ENCODE assay signal across 17 cellular contexts in the genomic region with DNA sequence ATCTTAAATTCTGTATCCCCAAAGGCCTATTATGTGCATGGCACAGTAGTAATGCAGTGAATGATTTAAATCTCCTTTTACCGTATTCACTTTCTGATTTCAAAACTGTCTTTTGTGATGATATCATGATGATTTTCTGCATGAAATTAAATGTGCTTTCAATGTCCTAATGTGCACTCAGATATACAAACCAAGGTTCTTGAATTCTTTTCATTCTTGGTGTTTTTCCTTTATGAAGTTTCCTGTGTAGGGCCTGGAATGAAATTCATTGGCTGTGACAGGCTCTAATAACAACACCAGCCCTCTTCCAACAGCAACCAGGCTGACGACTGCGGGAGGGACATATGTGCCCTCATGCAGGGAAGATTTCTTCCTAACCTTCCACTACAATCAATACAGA.
DNase-seq lines count a peak whose midpoint lies in the region; ATAC-seq and TF ChIP-seq lines count a peak whose summit lies in the region.
"Had no signal": no experiment of that assay in that cellular context is flagged by ENCODE, and none has a peak within 500 bp of the region (broad histone marks: within the 10 kb centered on the region; RNA-seq: fewer than 3 reads in every experiment).

No MANE protein-coding gene starts in this region.

- no peak for TF ChIP-seq CTCF in fibroblast of the aortic adventitia (IDR thresholded peaks at IDR 0.05; ENCODE audit: insufficient read depth, low read length)

- no peak overlapping the region for H4K12ac ChIP-seq in trophoblast cell (ENCODE audit: low read depth, low read length)

- H3K79me2 ChIP-seq in trophoblast cell (ENCODE audit: control insufficient read depth, insufficient read depth, low read length, poor library complexity) = no peaks in the 10 kb centered on the region

- H3K27ac ChIP-seq in SK-N-MC (peak overlapping the region; percentile 89), trophoblast cell (ENCODE audit: low read depth, low read length) (no peak overlapping the region)

- H3K4me1 ChIP-seq in trophoblast cell (ENCODE audit: control insufficient read depth in 1 of 2, insufficient read depth in 2 of 2, low read length in 2 of 2) = no peaks in the 10 kb centered on the region

- H3K14ac ChIP-seq in trophoblast cell (ENCODE audit: low read length) = no peak overlapping the region

- H3K4me3 ChIP-seq in SK-N-MC = peak overlapping the region; percentile 55
- no peak overlapping the region for H3K4me3 ChIP-seq in fibroblast of the aortic adventitia (ENCODE audit: low read depth, low read length)
- no peak overlapping the region for H3K4me3 ChIP-seq in trophoblast cell (ENCODE audit: low read depth, low read length)

- no peak overlapping the region for H2BK5ac ChIP-seq in trophoblast cell (ENCODE audit: low read depth, low read length, poor library complexity)

- H3K79me1 ChIP-seq in trophoblast cell (ENCODE audit: low read length) = no peaks in the 10 kb centered on the region

- H3K9me3 ChIP-seq in SK-N-MC (ENCODE audit: low read depth, low read length) (no peaks in the 10 kb centered on the region), trophoblast cell (ENCODE audit: insufficient read depth, low read depth, low read length) (no peaks in the 10 kb centered on the region)

- H3K18ac ChIP-seq in trophoblast cell (ENCODE audit: low read length) = no peak overlapping the region

- no peak overlapping the region for H3K23ac ChIP-seq in trophoblast cell (ENCODE audit: low read length)

- H4K8ac ChIP-seq in trophoblast cell (ENCODE audit: low read depth, low read length) = no peak overlapping the region

- no peak overlapping the region for H2BK120ac ChIP-seq in trophoblast cell (ENCODE audit: insufficient read depth, low read length, poor library complexity)

- no peak overlapping the region for H2BK12ac ChIP-seq in trophoblast cell (ENCODE audit: low read length)

- no CpG with 5 or more reads among the region's 3 CpGs for WGBS in trophoblast cell (ENCODE audit: extremely low coverage, insufficient coverage, insufficient read length)

- H3K4me2 ChIP-seq in trophoblast cell (ENCODE audit: low read length) = peak overlapping the region; percentile 26

- DNase-seq in Caki2 (ENCODE audit: low read depth) (peak; percentile 55), SK-N-MC (ENCODE audit: low read depth, low spot score) (no peak), fibroblast of the aortic adventitia (ENCODE audit: low read depth) (peak; percentile 74), trophoblast cell (no peak), NOMO-1 treated with dmso at 0.1 percent for 144 hours (lab: John Stamatoyannopoulos, UW; ENCODE audit: unreplicated experiment) (no peak)
- no peak for DNase-seq in activated naive CD4-positive, alpha-beta T cell treated with anti-CD3 and anti-CD28 coated beads, Interleukin-2, amount 50 U/mL, for 16 hours
- DNase-seq: activated CD4-positive, CD25-positive, alpha-beta regulatory T cell treated with anti-CD3 and anti-CD28 coated beads, Interleukin-2, amount 50 U/mL, for 72 hours; activated T-cell treated with anti-CD3 and anti-CD28 coated beads, Interleukin-2, amount 50 U/mL, for 72 hours; CD4-positive, CD25-positive, alpha-beta regulatory T cell; erythroblast; left colon; NCI-H1092; NCI-H526; stimulated activated CD4-positive, alpha-beta T cell treated with anti-CD3 and anti-CD28 coated beads, Interleukin-1b, Interleukin-23, amount 100 ng/mL, for 48 hours; stimulated activated naive B cell treated with anti-CD40 and anti-IgM and Interleukin-4, amounts not matched to agents 10 μg/mL and 1 μg/mL and 100 μg/mL, for 72 hours had no signal

- no peaks in the 10 kb centered on the region for H3K27me3 ChIP-seq in trophoblast cell (ENCODE audit: insufficient read depth, low read length)

- no peak for ATAC-seq in HG02571 (IDR thresholded peaks at IDR 0.05; ENCODE audit: unreplicated experiment)
- no peak for ATAC-seq in GM21717 (IDR thresholded peaks at IDR 0.05; ENCODE audit: unreplicated experiment)
- ATAC-seq: activated T-cell treated with anti-CD3 and anti-CD28 coated beads, Interleukin-2, amount 50 U/mL, for 72 hours; left colon; stimulated activated naive B cell treated with anti-CD40 and anti-IgM and Interleukin-4, amounts not matched to agents 10 μg/mL and 1 μg/mL and 100 μg/mL, for 72 hours had no signal

- no peak overlapping the region for H2AFZ ChIP-seq in trophoblast cell (ENCODE audit: insufficient read depth, low read length, poor library complexity)

- H3K4ac ChIP-seq in trophoblast cell (ENCODE audit: low read depth, low read length) = no peak overlapping the region

- H3K36me3 ChIP-seq in SK-N-MC (ENCODE audit: insufficient read depth, low read length) (no peaks in the 10 kb centered on the region), trophoblast cell (ENCODE audit: control insufficient read depth in 1 of 2, insufficient read depth in 2 of 2, low read length in 2 of 2) (no peaks in the 10 kb centered on the region)

- no peak overlapping the region for H2AK5ac ChIP-seq in trophoblast cell (ENCODE audit: low read length)

- H3K9ac ChIP-seq in SK-N-MC (ENCODE audit: insufficient read length) (peak overlapping the region; percentile 23), trophoblast cell (ENCODE audit: low read length) (no peak overlapping the region)

- in situ Hi-C loops in Caki2 (cut with HindIII; ENCODE audit: low pct_unique_long_range_greater_than_20kb, low sequenced_read_pairs) = no loop called here

- H4K91ac ChIP-seq in trophoblast cell (ENCODE audit: low read depth, low read length) = no peak overlapping the region

Comparison
In these comparisons a context has a peak if more than half of its experiments do, and no peak if none do; other contexts are left out.
1. DNase-seq: peak in Caki2 (single experiment) and fibroblast of the aortic adventitia (single experiment); none in SK-N-MC (single experiment), trophoblast cell (0 of 2), NOMO-1 treated with dmso at 0.1 percent for 144 hours (single experiment) and activated naive CD4-positive, alpha-beta T cell treated with anti-CD3 and anti-CD28 coated beads, Interleukin-2, amount 50 U/mL, for 16 hours (single experiment).